In genomic region chr2:230778350-230779140, GRCh38 we compare ENCODE assay signal across 9 cellular contexts.
A peak's percentile ranks its signal among the peaks of the same experiment; 100 is the strongest.
DNase-seq lines count a peak whose midpoint lies in the region; ATAC-seq and TF ChIP-seq lines count a peak whose summit lies in the region.
"Had no signal": no experiment of that assay in that cellular context is flagged by ENCODE, and none has a peak within 500 bp of the region (broad histone marks: within the 10 kb centered on the region; RNA-seq: fewer than 3 reads in every experiment).

No MANE protein-coding gene starts in this region.

- ATAC-seq in HG03280 (IDR thresholded peaks at IDR 0.05; ENCODE audit: unreplicated experiment): peak; percentile 57
- ATAC-seq: left ventricle myocardium superior had no signal

- WGBS in trophoblast cell (ENCODE audit: extremely low coverage, insufficient coverage, insufficient read length): no CpG with 5 or more reads among the region's 8 CpGs

- H3K4me1 Mint-ChIP-seq in T-helper 1 cell treated with Interleukin-12 subunit alpha and Interleukin-12 subunit beta and Interleukin-4 antibody, amounts not matched to agents 30 μg/mL and 1 μg/mL, for 36 hours (ENCODE audit: low read depth): peaks cover 80% of the 10 kb centered on the region

- H3K36me3 ChIP-seq in brain microvascular endothelial cell (replicated peaks) (peaks cover under 1% of the 10 kb centered on the region), trophoblast cell (ENCODE audit: control insufficient read depth in 1 of 2, insufficient read depth in 2 of 2, low read length in 2 of 2) (peaks cover 4% of the 10 kb centered on the region in 2 experiments)

- no peak overlapping the region for H2AFZ ChIP-seq in trophoblast cell (ENCODE audit: insufficient read depth, low read length, poor library complexity)

- H3K79me2 ChIP-seq in trophoblast cell (ENCODE audit: control insufficient read depth, insufficient read depth, low read length, poor library complexity): peaks cover 2% of the 10 kb centered on the region

- no peaks in the 10 kb centered on the region for H3K27me3 Mint-ChIP-seq in T-helper 1 cell treated with Interleukin-12 subunit alpha and Interleukin-12 subunit beta and Interleukin-4 antibody, amounts not matched to agents 30 μg/mL and 1 μg/mL, for 36 hours (ENCODE audit: low read depth)

- H3K9me3 Mint-ChIP-seq in T-helper 1 cell treated with Interleukin-12 subunit alpha and Interleukin-12 subunit beta and Interleukin-4 antibody, amounts not matched to agents 30 μg/mL and 1 μg/mL, for 36 hours: peaks cover 8% of the 10 kb centered on the region

- H2AK5ac ChIP-seq in trophoblast cell (ENCODE audit: low read length): peak overlapping the region; percentile 89

- peak overlapping the region; percentile 81 for H3K14ac ChIP-seq in trophoblast cell (ENCODE audit: low read length)

- no peak for TF ChIP-seq CTCF in brain microvascular endothelial cell (IDR thresholded peaks at IDR 0.05; ENCODE audit: low read depth, low read length, missing control alignments)

- H4K12ac ChIP-seq in trophoblast cell (ENCODE audit: low read depth, low read length): no peak overlapping the region

- peak overlapping the region; percentile 57 for H3K27ac Mint-ChIP-seq in T-helper 1 cell treated with Interleukin-12 subunit alpha and Interleukin-12 subunit beta and Interleukin-4 antibody, amounts not matched to agents 30 μg/mL and 1 μg/mL, for 36 hours

- H3K36me3 Mint-ChIP-seq in T-helper 1 cell treated with Interleukin-12 subunit alpha and Interleukin-12 subunit beta and Interleukin-4 antibody, amounts not matched to agents 30 μg/mL and 1 μg/mL, for 36 hours (ENCODE audit: low read depth): peaks cover 74% of the 10 kb centered on the region

- in situ Hi-C loops in brain microvascular endothelial cell (cut with HindIII; ENCODE audit: low pct_ligation_motif_present, low sequenced_read_pairs): no loop called here

- no peaks in the 10 kb centered on the region for H3K9me3 ChIP-seq in trophoblast cell (ENCODE audit: insufficient read depth, low read depth, low read length)

- H3K23ac ChIP-seq in trophoblast cell (ENCODE audit: low read length): no peak overlapping the region

- peak overlapping the region; percentile 41 for H3K4ac ChIP-seq in trophoblast cell (ENCODE audit: low read depth, low read length)

- H3K79me1 ChIP-seq in trophoblast cell (ENCODE audit: low read length): peaks cover 5% of the 10 kb centered on the region

- H4K8ac ChIP-seq in trophoblast cell (ENCODE audit: low read depth, low read length): peak overlapping the region; percentile 34

- H2BK120ac ChIP-seq in trophoblast cell (ENCODE audit: insufficient read depth, low read length, poor library complexity): no peak overlapping the region

- H3K4me3 ChIP-seq in brain microvascular endothelial cell (ENCODE audit: low read depth, low read length) (no peak overlapping the region), trophoblast cell (ENCODE audit: low read depth, low read length) (no peak overlapping the region)

- H3K9ac ChIP-seq in trophoblast cell (ENCODE audit: low read length): no peak overlapping the region

- no peak for DNase-seq in T-helper 1 cell
- DNase-seq in brain microvascular endothelial cell: no peak
- DNase-seq in trophoblast cell: no peak
- DNase-seq in NCI-H524 treated with DMSO at 0.1 percent for 48 hours (lab: John Stamatoyannopoulos, UW): no peak
- no peak for DNase-seq in SW480 (ENCODE audit: low spot score)
- DNase-seq in SK-N-DZ (ENCODE audit: low spot score): no peak
- DNase-seq: left ventricle myocardium superior had no signal

- peaks cover 5% of the 10 kb centered on the region in 2 experiments for H3K4me1 ChIP-seq in trophoblast cell (ENCODE audit: control insufficient read depth in 1 of 2, insufficient read depth in 2 of 2, low read length in 2 of 2)

- H4K91ac ChIP-seq in trophoblast cell (ENCODE audit: low read depth, low read length): peak overlapping the region; percentile 55

- peak overlapping the region; percentile 98 for H2BK12ac ChIP-seq in trophoblast cell (ENCODE audit: low read length)

- H3K18ac ChIP-seq in trophoblast cell (ENCODE audit: low read length): peak overlapping the region; percentile 91

- no peak overlapping the region for H3K4me2 ChIP-seq in trophoblast cell (ENCODE audit: low read length)

- peak overlapping the region; percentile 60 for H3K4me3 Mint-ChIP-seq in T-helper 1 cell treated with Interleukin-12 subunit alpha and Interleukin-12 subunit beta and Interleukin-4 antibody, amounts not matched to agents 30 μg/mL and 1 μg/mL, for 36 hours

- H2BK5ac ChIP-seq in trophoblast cell (ENCODE audit: low read depth, low read length, poor library complexity): peak overlapping the region; percentile 79

- H3K27ac ChIP-seq in brain microvascular endothelial cell (peak overlapping the region; percentile 55), trophoblast cell (ENCODE audit: low read depth, low read length) (no peak overlapping the region)

- H3K27me3 ChIP-seq in brain microvascular endothelial cell (replicated peaks) (no peaks in the 10 kb centered on the region), trophoblast cell (ENCODE audit: insufficient read depth, low read length) (no peaks in the 10 kb centered on the region)
